ENCODE assay signal across 10 cellular contexts in genomic region chr1:21308330-21308729, GRCh38. TPM values are rescaled to one million over a fixed set of nuclear protein-coding genes. Genes with fewer than 3 reads are reported as not detected.
DNase-seq lines count a peak whose midpoint lies in the region; ATAC-seq and TF ChIP-seq lines count a peak whose summit lies in the region.
"Had no signal": no experiment of that assay in that cellular context is flagged by ENCODE, and none has a peak within 500 bp of the region (broad histone marks: within the 10 kb centered on the region; RNA-seq: fewer than 3 reads in every experiment).

No MANE protein-coding gene starts in this region.

- H3K9me3 ChIP-seq in CD8-positive, alpha-beta T cell (ENCODE audit: low read length) = no peaks in the 10 kb centered on the region
- H3K9me3 ChIP-seq in ectodermal cell (ENCODE audit: control insufficient read depth, low read length) = no peaks in the 10 kb centered on the region
- H3K9me3 ChIP-seq in parathyroid adenoma (ENCODE audit: control insufficient read depth, low read length) = no peaks in the 10 kb centered on the region

- no peaks in the 10 kb centered on the region for H3K9me3 Mint-ChIP-seq in CD8-positive, alpha-beta T cell

- no peak for DNase-seq in CD8-positive, alpha-beta T cell
- DNase-seq in SK-N-DZ (ENCODE audit: low spot score) (peak; percentile 55), H7 (no peak), NCI-H510A treated with DMSO at 0.1 percent for 48 hours (lab: John Stamatoyannopoulos, UW) (no peak), H4 (ENCODE audit: low spot score) (no peak)
- DNase-seq: aorta, KG1 had no signal

- intact Hi-C loops in CD8-positive, alpha-beta T cell (cut with DNase I, micrococcal nuclease) = no loop called here

- POLR2A ChIA-PET in CD8-positive, alpha-beta T cell (lab: Charles Lee) = interaction anchor here (1.0 to 2.6 kb wide), 3 partner anchors 14 to 30 kb away, joined by 3 to 12 read pairs (median 5); no protein-coding TSS in a partner anchor

- WGBS in ectodermal cell, 2 experiments = 71 to 74% methylated on average over 5 of the region's 5 CpGs

- ATAC-seq in CD8-positive, alpha-beta T cell = no peak
- ATAC-seq in GM21723 (IDR thresholded peaks at IDR 0.05; ENCODE audit: unreplicated experiment) = no peak

- no peaks in the 10 kb centered on the region for H3K27me3 ChIP-seq in CD8-positive, alpha-beta T cell (ENCODE audit: insufficient read depth, low read length)
- no peaks in the 10 kb centered on the region for H3K27me3 ChIP-seq in ectodermal cell (ENCODE audit: control insufficient read depth, insufficient read depth, low read length, poor library complexity, severe bottlenecking)
- H3K27me3 ChIP-seq in parathyroid adenoma (ENCODE audit: control insufficient read depth, insufficient read depth, low read length) = no peaks in the 10 kb centered on the region
- H3K27me3 ChIP-seq in H7 (ENCODE audit: control insufficient read depth, insufficient read depth, low read length) = no peaks in the 10 kb centered on the region

- H3K36me3 ChIP-seq in CD8-positive, alpha-beta T cell (ENCODE audit: insufficient read depth, low read length) = no peaks in the 10 kb centered on the region
- no peaks in the 10 kb centered on the region for H3K36me3 ChIP-seq in ectodermal cell (ENCODE audit: control insufficient read depth, insufficient read depth, low read length)
- no peaks in the 10 kb centered on the region for H3K36me3 ChIP-seq in parathyroid adenoma (ENCODE audit: control insufficient read depth, insufficient read depth, low read length)
- no peaks in the 10 kb centered on the region for H3K36me3 ChIP-seq in H7 (replicated peaks; ENCODE audit: control insufficient read depth, insufficient read depth, low read length)

- H3K27me3 Mint-ChIP-seq in CD8-positive, alpha-beta T cell (ENCODE audit: low read depth) = no peaks in the 10 kb centered on the region

- peaks cover 49% of the 10 kb centered on the region for H3K4me1 Mint-ChIP-seq in CD8-positive, alpha-beta T cell (ENCODE audit: low read depth)

- no peak for TF ChIP-seq CTCF in CD8-positive, alpha-beta T cell (IDR thresholded peaks at IDR 0.05)
- TF ChIP-seq CTCF in parathyroid adenoma (IDR thresholded peaks at IDR 0.05) = no peak

- no peak overlapping the region for H3K4me2 ChIP-seq in parathyroid adenoma (ENCODE audit: low read length)

- H3K36me3 Mint-ChIP-seq in CD8-positive, alpha-beta T cell = peaks cover 4% of the 10 kb centered on the region

- H3K4me3 ChIP-seq in CD8-positive, alpha-beta T cell (ENCODE audit: low read depth, low read length) = no peak overlapping the region
- H3K4me3 ChIP-seq in ectodermal cell (ENCODE audit: insufficient read depth, low read depth, low read length) (no peak overlapping the region), parathyroid adenoma (ENCODE audit: low read depth, low read length) (no peak overlapping the region), H7 (ENCODE audit: insufficient read depth, low read depth, low read length) (no peak overlapping the region)

- H3K79me2 ChIP-seq in parathyroid adenoma = peaks cover 23% of the 10 kb centered on the region

- CTCF ChIA-PET in CD8-positive, alpha-beta T cell (lab: Charles Lee) = interaction anchor here (1.4 to 2.3 kb wide), 2 partner anchors 10 to 25 kb away, joined by 4 to 9 read pairs; no protein-coding TSS in a partner anchor

- H3K4me3 Mint-ChIP-seq in CD8-positive, alpha-beta T cell = no peak overlapping the region

- no peak overlapping the region for H3K9ac ChIP-seq in parathyroid adenoma

- H2AFZ ChIP-seq in parathyroid adenoma = no peak overlapping the region

- peaks cover 31% of the 10 kb centered on the region for H3K4me1 ChIP-seq in CD8-positive, alpha-beta T cell (ENCODE audit: insufficient read depth, low read length)
- peaks cover 38% of the 10 kb centered on the region for H3K4me1 ChIP-seq in ectodermal cell (ENCODE audit: control insufficient read depth, insufficient read depth, low read length)
- peaks cover 21% of the 10 kb centered on the region for H3K4me1 ChIP-seq in parathyroid adenoma

- peak overlapping the region; percentile 50 for H3K27ac Mint-ChIP-seq in CD8-positive, alpha-beta T cell

- no peak overlapping the region for H3K27ac ChIP-seq in CD8-positive, alpha-beta T cell (ENCODE audit: low read depth, low read length)
- H3K27ac ChIP-seq in ectodermal cell (ENCODE audit: insufficient read depth, low read depth, low read length, poor library complexity, severe bottlenecking) = peak overlapping the region; percentile 17
- peak overlapping the region; percentile 56 for H3K27ac ChIP-seq in parathyroid adenoma

RNA-seq across cellular contexts. Expression of gene ECE1, which starts 18.1 kb away (rescaled TPM):
- 10 to 100 TPM; 55.0 to 56.0 TPM for total RNA-seq in CD8-positive, alpha-beta T cell
- 17.4 and 17.5 TPM in 2 replicates for polyA plus RNA-seq in SK-N-DZ (2014; cell fraction: cytosol; rRNA removed)
- 6.6 and 9.1 TPM in 2 replicates for polyA plus RNA-seq in SK-N-DZ (2014; cell fraction: nucleus; rRNA removed)
- 43.3 TPM for polyA plus RNA-seq in ectodermal cell (2013, experiment 1 of 4)
- polyA plus RNA-seq in ectodermal cell (2013, experiment 2 of 4) = 41.6 TPM
- polyA plus RNA-seq in ectodermal cell (2013, experiment 3 of 4) = 35.4 TPM
- 36.9 TPM for polyA plus RNA-seq in ectodermal cell (2013, experiment 4 of 4)
- total RNA-seq in H7 (2014; rRNA removed; shearing (Covaris generic)) = 46.4 and 53.8 TPM in 2 replicates
- total RNA-seq in H4 (2014; rRNA removed; shearing (Covaris generic)) = 55.2 and 64.7 TPM in 2 replicates
